In the genomic region with DNA sequence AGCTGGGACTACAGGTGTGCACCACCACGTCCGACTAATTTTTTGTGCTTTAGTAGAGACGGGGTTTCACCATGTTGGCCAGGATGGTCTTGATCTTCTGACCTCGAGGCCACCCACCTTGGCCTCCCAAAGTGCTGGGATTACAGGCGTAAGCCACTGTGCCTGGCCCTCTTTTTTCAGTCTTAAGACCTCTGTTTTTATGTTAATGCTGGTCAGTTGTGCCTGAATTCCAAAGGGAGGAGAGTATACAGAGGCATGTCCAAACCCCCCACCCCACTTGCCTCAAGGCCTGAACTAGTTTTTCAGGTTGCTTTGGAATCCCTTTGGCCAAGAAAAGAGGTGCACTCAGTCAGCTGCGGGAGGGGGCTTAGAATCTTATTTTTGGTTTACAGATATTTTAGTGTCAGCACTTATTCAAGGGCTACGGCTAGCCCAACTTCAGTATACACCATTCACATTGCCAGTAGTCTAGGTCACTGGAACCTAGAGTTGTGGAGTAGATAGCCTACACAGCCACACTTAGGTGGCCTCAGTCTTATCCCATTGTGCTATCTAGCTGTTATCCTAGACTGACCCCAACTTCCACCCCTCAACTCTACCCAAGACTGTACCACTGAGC, we compare ENCODE assay signal across 23 cellular contexts.
"Had no signal": no experiment of that assay in that cellular context is flagged by ENCODE, and none has a peak within 500 bp of the region (broad histone marks: within the 10 kb centered on the region; RNA-seq: fewer than 3 reads in every experiment).

No MANE protein-coding gene starts in this region.

- H3K27ac Mint-ChIP-seq: activated B cell treated with CpG ODN at 0.5 μM for 24 hours; activated CD4-positive, alpha-beta T cell treated with anti-CD3 and anti-CD28 coated beads for 36 hours; activated naive CD4-positive, alpha-beta T cell treated with anti-CD3 and anti-CD28 coated beads for 36 hours; activated naive CD8-positive, alpha-beta T cell treated with anti-CD3 and anti-CD28 coated beads, Interleukin-2, amount 10 ng/mL, durations not matched to agents 7 days and 5 days; natural killer cell; stimulated activated naive CD8-positive, alpha-beta T cell treated with anti-CD3 and anti-CD28 coated beads, Interleukin-15, Interleukin-2, amounts not matched to agents 100 ng/mL and 50 ng/mL, for 24 hours had no signal

- H3K36me3 Mint-ChIP-seq: activated naive CD8-positive, alpha-beta T cell treated with anti-CD3 and anti-CD28 coated beads, Interleukin-2, amount 10 ng/mL, durations not matched to agents 7 days and 5 days; natural killer cell had no signal

- H3K4me3 Mint-ChIP-seq: activated B cell treated with CpG ODN at 0.5 μM for 24 hours; activated CD4-positive, alpha-beta T cell treated with anti-CD3 and anti-CD28 coated beads for 36 hours; activated naive CD4-positive, alpha-beta T cell treated with anti-CD3 and anti-CD28 coated beads for 36 hours; activated naive CD8-positive, alpha-beta T cell treated with anti-CD3 and anti-CD28 coated beads, Interleukin-2, amount 10 ng/mL, durations not matched to agents 7 days and 5 days; natural killer cell; stimulated activated naive CD8-positive, alpha-beta T cell treated with anti-CD3 and anti-CD28 coated beads, Interleukin-15, Interleukin-2, amounts not matched to agents 100 ng/mL and 50 ng/mL, for 24 hours had no signal

- H3K9me3 Mint-ChIP-seq: activated B cell treated with CpG ODN at 0.5 μM for 24 hours; activated naive CD4-positive, alpha-beta T cell treated with anti-CD3 and anti-CD28 coated beads for 36 hours; activated naive CD8-positive, alpha-beta T cell treated with anti-CD3 and anti-CD28 coated beads, Interleukin-2, amount 10 ng/mL, durations not matched to agents 7 days and 5 days; natural killer cell; stimulated activated naive CD8-positive, alpha-beta T cell treated with anti-CD3 and anti-CD28 coated beads, Interleukin-15, Interleukin-2, amounts not matched to agents 100 ng/mL and 50 ng/mL, for 24 hours had no signal

- H3K9me3 ChIP-seq: pancreas, psoas muscle, right atrium auricular region, transverse colon, vagina had no signal

- H3K4me3 ChIP-seq: cardiac muscle cell, heart right ventricle, left ventricle myocardium inferior, pancreas, psoas muscle, right atrium auricular region, transverse colon, vagina had no signal

- ATAC-seq: activated CD4-positive, alpha-beta T cell treated with anti-CD3 and anti-CD28 coated beads for 36 hours; heart right ventricle; natural killer cell; pancreas; psoas muscle had no signal

- H3K4me1 ChIP-seq: transverse colon, vagina had no signal

- H3K36me3 ChIP-seq: cardiac muscle cell, heart right ventricle, left ventricle myocardium inferior, pancreas, right atrium auricular region, transverse colon, vagina had no signal

- H3K27ac ChIP-seq: cardiac muscle cell, heart right ventricle, left ventricle myocardium inferior, pancreas, psoas muscle, right atrium auricular region, transverse colon, vagina had no signal

- H3K4me1 Mint-ChIP-seq: activated B cell treated with CpG ODN at 0.5 μM for 24 hours; activated CD4-positive, alpha-beta T cell treated with anti-CD3 and anti-CD28 coated beads for 36 hours; activated naive CD8-positive, alpha-beta T cell treated with anti-CD3 and anti-CD28 coated beads, Interleukin-2, amount 10 ng/mL, durations not matched to agents 7 days and 5 days; natural killer cell had no signal

- H3K27me3 ChIP-seq: cardiac muscle cell, heart right ventricle, pancreas, right atrium auricular region, transverse colon, vagina had no signal

- DNase-seq: activated B cell treated with CpG ODN at 0.5 μM for 24 hours; activated CD4-positive, alpha-beta T cell treated with anti-CD3 and anti-CD28 coated beads for 36 hours; activated CD4-positive, alpha-beta T cell treated with anti-CD3 and anti-CD28 coated beads, Interleukin-2, amount 50 U/mL, for 48 hours; activated naive CD4-positive, alpha-beta T cell treated with anti-CD3 and anti-CD28 coated beads for 36 hours; activated naive CD8-positive, alpha-beta T cell treated with anti-CD3 and anti-CD28 coated beads, Interleukin-2, amount 10 ng/mL, durations not matched to agents 7 days and 5 days; activated T-cell treated with anti-CD3 and anti-CD28 coated beads, Interleukin-2, amount 50 U/mL, for 48 hours; amniotic stem cell; effector CD4-positive, alpha-beta T cell; erythroblast; foreskin fibroblast; heart right ventricle; left ventricle myocardium inferior; midbrain; natural killer cell; pancreas; psoas muscle; stimulated activated CD4-positive, alpha-beta T cell treated with anti-CD3 and anti-CD28 coated beads, Interleukin-1b, Interleukin-23, amount 100 ng/mL, for 48 hours; T1000; transverse colon had no signal
